In genomic region chr1:150976401-150976821, GRCh38 we compare ENCODE assay signal across 11 cellular contexts. TPM values are rescaled to one million over a fixed set of nuclear protein-coding genes. Genes with fewer than 3 reads are reported as not detected.
DNase-seq lines count a peak whose midpoint lies in the region; ATAC-seq, FAIRE-seq and TF ChIP-seq lines count a peak whose summit lies in the region.
"Had no signal": no experiment of that assay in that cellular context is flagged by ENCODE, and none has a peak within 500 bp of the region (broad histone marks: within the 10 kb centered on the region; RNA-seq: fewer than 3 reads in every experiment).

No MANE protein-coding gene starts in this region.

- CTCF ChIA-PET in A549 (lab: Yijun Ruan, JAX) = interaction anchor here (1.0 to 26.8 kb wide), 4 partner anchors 10 to 54 kb away, joined by 4 to 586 read pairs (median 26); partner anchors contain the start of gene MINDY1

- H3K36me3 Mint-ChIP-seq in HFFc6 (ENCODE audit: low read depth) = no peaks in the 10 kb centered on the region
- no peaks in the 10 kb centered on the region for H3K36me3 Mint-ChIP-seq in brain
- no peaks in the 10 kb centered on the region for H3K36me3 Mint-ChIP-seq in nephron (ENCODE audit: low read depth)

- TF ChIP-seq EP300 in A549 (IDR thresholded peaks at IDR 0.05) = no peak

- 91% methylated on average over 9 of the region's 9 CpGs for WGBS in A549 (ENCODE audit: missing lambda C conversion rate)

- no peak for TF ChIP-seq RAD21 in A549 (conservative IDR thresholded peaks at IDR 0.05 in 1 of 2, IDR thresholded peaks at IDR 0.05 in 1 of 2)

- no peak for TF ChIP-seq POLR2A in A549 (IDR thresholded peaks at IDR 0.05; ENCODE audit: low read length)

- no peaks in the 10 kb centered on the region for H3K9me3 Mint-ChIP-seq in HFFc6
- H3K9me3 Mint-ChIP-seq in brain = peaks cover 0 to 4% (median 0%) of the 10 kb centered on the region in 5 experiments
- H3K9me3 Mint-ChIP-seq in nephron = no peaks in the 10 kb centered on the region

- H3K9me3 ChIP-seq in A549 = no peaks in the 10 kb centered on the region

- H3K27me3 Mint-ChIP-seq in HFFc6 (ENCODE audit: insufficient read depth) (peaks cover 2% of the 10 kb centered on the region; the same call in 1 of the 2 replicates), brain (no peaks in the 10 kb centered on the region), nephron (ENCODE audit: low read depth) (peaks cover 7% of the 10 kb centered on the region)

- H3K4me1 ChIP-seq in A549 = peaks cover 68% of the 10 kb centered on the region

- POLR2A ChIA-PET in A549 (lab: Yijun Ruan, JAX) = interaction anchor here (0.6 kb wide), 1 partner anchor 371 kb away, joined by 3 read pairs; no protein-coding TSS in a partner anchor

- H3K4me3 Mint-ChIP-seq in HFFc6 (peak overlapping the region; percentile 5; the same call in 1 of the 2 replicates), brain (peak overlapping the region; percentile 69 to 85 (median 82)), nephron (peak overlapping the region; percentile 63 to 81 (median 75))

- H3K4me2 ChIP-seq in A549 = peak overlapping the region; percentile 82

- peaks cover 51% of the 10 kb centered on the region for H3K4me1 Mint-ChIP-seq in HFFc6 (ENCODE audit: low read depth)
- peaks cover 63% of the 10 kb centered on the region for H3K4me1 Mint-ChIP-seq in brain
- peaks cover 38% of the 10 kb centered on the region for H3K4me1 Mint-ChIP-seq in nephron

- DNase-seq in A549 (ENCODE audit: low read depth in 1 of 2, low spot score in 1 of 2) (no peak), HFFc6 (no peak), SIG-M5 treated with dmso at 0.1 percent for 504 hours (lab: John Stamatoyannopoulos, UW; ENCODE audit: unreplicated experiment) (no peak), NCI-H2196 treated with DMSO at 0.1 percent for 48 hours (lab: John Stamatoyannopoulos, UW; ENCODE audit: unreplicated experiment) (no peak), NCI-H146 (lab: John Stamatoyannopoulos, UW) (no peak), NOMO-1 (lab: John Stamatoyannopoulos, UW; ENCODE audit: unreplicated experiment in 2 of 2) (no peak)
- DNase-seq: COR-L47, SW 1271 had no signal

- TF ChIP-seq CTCF in A549 (IDR thresholded peaks at IDR 0.05) (no peak), HFFc6 (IDR thresholded peaks at IDR 0.05) (no peak), brain (conservative IDR thresholded peaks at IDR 0.05) (no peak), nephron (IDR thresholded peaks at IDR 0.05; ENCODE audit: unreplicated experiment in 3 of 3) (no peak)

- FAIRE-seq in A549 (lab: Jason Lieb, UNC) = no peak
- FAIRE-seq: GM18507 had no signal

- H3K4me3 ChIP-seq in A549 = no peak overlapping the region

- H3K27ac Mint-ChIP-seq in HFFc6 (peak overlapping the region; percentile 94), brain (peak overlapping the region; percentile 36 to 88 (median 77)), nephron (peak overlapping the region; percentile 55 to 86 (median 69))

- peak overlapping the region; percentile 94 to 100 for H3K27ac ChIP-seq in A549

- no peak for ATAC-seq in A549

TF ChIP-seq in A549, 52 proteins besides CTCF, POLR2A, EP300 and RAD21:
- TF ChIP-seq MAFK (IDR thresholded peaks at IDR 0.05; ENCODE audit: partially characterized antibody) = no peak
- TF ChIP-seq, protein P1, sequence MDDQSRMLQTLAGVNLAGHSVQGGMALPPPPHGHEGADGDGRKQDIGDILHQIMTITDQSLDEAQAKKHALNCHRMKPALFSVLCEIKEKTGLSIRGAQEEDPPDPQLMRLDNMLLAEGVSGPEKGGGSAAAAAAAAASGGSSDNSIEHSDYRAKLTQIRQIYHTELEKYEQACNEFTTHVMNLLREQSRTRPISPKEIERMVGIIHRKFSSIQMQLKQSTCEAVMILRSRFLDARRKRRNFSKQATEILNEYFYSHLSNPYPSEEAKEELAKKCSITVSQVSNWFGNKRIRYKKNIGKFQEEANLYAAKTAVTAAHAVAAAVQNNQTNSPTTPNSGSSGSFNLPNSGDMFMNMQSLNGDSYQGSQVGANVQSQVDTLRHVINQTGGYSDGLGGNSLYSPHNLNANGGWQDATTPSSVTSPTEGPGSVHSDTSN (IDR thresholded peaks at IDR 0.05) = no peak
- TF ChIP-seq HMGXB4 (CRISPR knock-in tag; IDR thresholded peaks at IDR 0.05; ENCODE audit: borderline replicate concordance) = no peak
- no peak for TF ChIP-seq ZC3H11A (IDR thresholded peaks at IDR 0.05)

RNA-seq across cellular contexts. Expression of gene CERS2, which starts 1.8 kb away (rescaled TPM):
- 356 and 395 TPM in 2 replicates for polyA plus RNA-seq in A549 (2011; rRNA removed)
- polyA plus RNA-seq in A549 (2012; cell fraction: cytosol; rRNA removed) = 144 and 210 TPM in 2 replicates
- polyA plus RNA-seq in A549 (2012; cell fraction: nucleus; rRNA removed) = 118 and 122 TPM in 2 replicates
- polyA plus RNA-seq in A549 (2017; fragmentation: RNase III; extraction: RNeasy Plus Mini Kit Qiagen cat#74134 plus additional on column Dnase treatment) = 183 to 196 TPM (median 196 TPM) in 3 replicates
- polyA minus RNA-seq in A549 (2011; rRNA and poly(A)+ RNA removed) = 275 and 350 TPM in 2 replicates
- total RNA-seq in HFFc6 (2021; fragmentation: NEBNext Ultra II Directional; extraction: Animal tissue kit (Norgen Biotek cat#: 25700)) = 100 to 1,000 TPM; 189 to 305 (median 255) TPM
- polyA plus RNA-seq in brain (ENCODE audit: insufficient read depth, low read depth, low replicate concordance) = 362 TPM

RNA-seq across cellular contexts. Expression of gene ANXA9, which starts 5.7 kb away (rescaled TPM):
- polyA plus RNA-seq in A549 (2011; rRNA removed) (2.2 and 3.3 TPM in 2 replicates), A549 (2017; fragmentation: RNase III; extraction: RNeasy Plus Mini Kit Qiagen cat#74134 plus additional on column Dnase treatment) (1.5 to 2.1 TPM (median 1.7 TPM) in 3 replicates), brain (ENCODE audit: insufficient read depth, low read depth, low replicate concordance) (2.4 TPM)
- 1.1 and 1.6 TPM in 2 replicates for polyA plus RNA-seq in A549 (2012; cell fraction: cytosol; rRNA removed)
- polyA plus RNA-seq in A549 (2012; cell fraction: nucleus; rRNA removed) = 2.3 and 2.7 TPM in 2 replicates
- polyA minus RNA-seq in A549 (2011; rRNA and poly(A)+ RNA removed) = 6.1 and 7.8 TPM in 2 replicates
- total RNA-seq in HFFc6 (2021; fragmentation: NEBNext Ultra II Directional; extraction: Animal tissue kit (Norgen Biotek cat#: 25700)) = under 1 TPM; 0.28 to 0.55 (median 0.46) TPM

RNA-seq across cellular contexts. Expression of gene MINDY1, which starts 30.3 kb away (rescaled TPM):
- polyA plus RNA-seq in A549 (2011; rRNA removed) (5.2 and 7.9 TPM in 2 replicates), A549 (2017; fragmentation: RNase III; extraction: RNeasy Plus Mini Kit Qiagen cat#74134 plus additional on column Dnase treatment) (4.0 to 4.8 TPM (median 4.8 TPM) in 3 replicates), brain (ENCODE audit: insufficient read depth, low read depth, low replicate concordance) (58.6 TPM)
- polyA plus RNA-seq in A549 (2012; cell fraction: cytosol; rRNA removed) = 3.0 and 3.8 TPM in 2 replicates
- polyA plus RNA-seq in A549 (2012; cell fraction: nucleus; rRNA removed) = 7.3 and 8.9 TPM in 2 replicates
- polyA minus RNA-seq in A549 (2011; rRNA and poly(A)+ RNA removed) = 10.1 and 10.7 TPM in 2 replicates
- 10 to 100 TPM in 1 of 6 experiments, 1 to 10 TPM in 5; 8.3 to 11.9 (median 9.0) TPM for total RNA-seq in HFFc6 (2021; fragmentation: NEBNext Ultra II Directional; extraction: Animal tissue kit (Norgen Biotek cat#: 25700))

RNA-seq across cellular contexts. Expression of gene PRUNE1, which starts 31.8 kb away (rescaled TPM):
- polyA plus RNA-seq in A549 (2011; rRNA removed) (27.0 and 27.5 TPM in 2 replicates), A549 (2017; fragmentation: RNase III; extraction: RNeasy Plus Mini Kit Qiagen cat#74134 plus additional on column Dnase treatment) (11.1 to 11.9 TPM (median 11.1 TPM) in 3 replicates), brain (ENCODE audit: insufficient read depth, low read depth, low replicate concordance) (46.6 TPM)
- polyA plus RNA-seq in A549 (2012; cell fraction: cytosol; rRNA removed) = 10.9 and 12.7 TPM in 2 replicates
- 7.7 and 9.5 TPM in 2 replicates for polyA plus RNA-seq in A549 (2012; cell fraction: nucleus; rRNA removed)
- polyA minus RNA-seq in A549 (2011; rRNA and poly(A)+ RNA removed) = 21.1 and 21.7 TPM in 2 replicates
- 10 to 100 TPM in 1 of 6 experiments, 1 to 10 TPM in 5; 6.6 to 10.0 (median 7.7) TPM for total RNA-seq in HFFc6 (2021; fragmentation: NEBNext Ultra II Directional; extraction: Animal tissue kit (Norgen Biotek cat#: 25700))

RNA-seq across cellular contexts. Expression of gene SETDB1, which starts 50.2 kb away (rescaled TPM):
- polyA plus RNA-seq in A549 (2011; rRNA removed) = 48.8 and 56.9 TPM in 2 replicates
- 16.8 and 18.9 TPM in 2 replicates for polyA plus RNA-seq in A549 (2012; cell fraction: cytosol; rRNA removed)
- polyA plus RNA-seq in A549 (2012; cell fraction: nucleus; rRNA removed) = 32.0 and 46.3 TPM in 2 replicates
- polyA plus RNA-seq in A549 (2017; fragmentation: RNase III; extraction: RNeasy Plus Mini Kit Qiagen cat#74134 plus additional on column Dnase treatment) = 25.1 to 27.6 TPM (median 25.2 TPM) in 3 replicates
- polyA minus RNA-seq in A549 (2011; rRNA and poly(A)+ RNA removed) = 55.3 and 58.4 TPM in 2 replicates
- total RNA-seq in HFFc6 (2021; fragmentation: NEBNext Ultra II Directional; extraction: Animal tissue kit (Norgen Biotek cat#: 25700)) = 10 to 100 TPM; 21.0 to 25.7 (median 23.4) TPM
- 46.6 TPM for polyA plus RNA-seq in brain (ENCODE audit: insufficient read depth, low read depth, low replicate concordance)

Comparison
In these comparisons a context has a peak if more than half of its experiments do, and no peak if none do; other contexts are left out.
1. H3K4me3 Mint-ChIP-seq: peak in every context shown above with its lines; median percentile 82 in brain; 75 in nephron; 5 in HFFc6.